ENCODE assay signal across 1 cellular context in the genomic region with DNA sequence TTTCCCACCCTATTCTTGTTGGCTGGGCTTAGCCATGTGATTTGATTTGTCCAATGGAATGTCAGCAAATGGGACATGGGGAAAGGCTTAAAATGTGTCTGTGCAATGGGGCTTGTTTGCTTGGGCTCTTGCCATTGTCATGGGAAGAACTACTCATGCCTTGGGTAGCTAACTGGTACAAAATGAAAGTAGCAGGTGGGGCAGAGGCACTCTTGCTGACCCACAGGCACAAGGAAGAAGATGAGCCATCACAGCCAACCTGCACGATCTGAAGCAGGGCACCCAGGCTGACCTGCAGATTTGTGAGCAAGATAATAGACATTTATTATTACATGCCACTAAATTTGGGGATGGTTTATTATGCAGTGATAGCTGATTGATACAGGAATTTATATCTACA.
TF ChIP-seq lines count a peak whose summit lies in the region.

No MANE protein-coding gene starts in this region.

TF ChIP-seq in H1, 55 proteins besides CTCF, POLR2A, EP300 and RAD21:
- no peak for TF ChIP-seq FOSL1 (IDR thresholded peaks at IDR 0.05; ENCODE audit: insufficient read depth, low read depth, low read length)
- TF ChIP-seq, protein P1, sequence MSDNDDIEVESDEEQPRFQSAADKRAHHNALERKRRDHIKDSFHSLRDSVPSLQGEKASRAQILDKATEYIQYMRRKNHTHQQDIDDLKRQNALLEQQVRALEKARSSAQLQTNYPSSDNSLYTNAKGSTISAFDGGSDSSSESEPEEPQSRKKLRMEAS (IDR thresholded peaks at IDR 0.05) = no peak
- no peak for TF ChIP-seq NANOG (IDR thresholded peaks at IDR 0.05; ENCODE audit: insufficient read depth, low read depth, low read length, poor library complexity, severe bottlenecking)
- no peak for TF ChIP-seq SP2 (IDR thresholded peaks at IDR 0.05; ENCODE audit: low read length)
- no peak for TF ChIP-seq HDAC2 (IDR thresholded peaks at IDR 0.05; ENCODE audit: borderline replicate concordance in 1 of 2, low read depth in 2 of 2, low read length in 2 of 2)
- no peak for TF ChIP-seq JUN (IDR thresholded peaks at IDR 0.05; ENCODE audit: low read depth, low read length)
- no peak for TF ChIP-seq SIRT6 (IDR thresholded peaks at IDR 0.05; ENCODE audit: low read length)
